8 cellular contexts compared by ENCODE assay signal in the genomic region with DNA sequence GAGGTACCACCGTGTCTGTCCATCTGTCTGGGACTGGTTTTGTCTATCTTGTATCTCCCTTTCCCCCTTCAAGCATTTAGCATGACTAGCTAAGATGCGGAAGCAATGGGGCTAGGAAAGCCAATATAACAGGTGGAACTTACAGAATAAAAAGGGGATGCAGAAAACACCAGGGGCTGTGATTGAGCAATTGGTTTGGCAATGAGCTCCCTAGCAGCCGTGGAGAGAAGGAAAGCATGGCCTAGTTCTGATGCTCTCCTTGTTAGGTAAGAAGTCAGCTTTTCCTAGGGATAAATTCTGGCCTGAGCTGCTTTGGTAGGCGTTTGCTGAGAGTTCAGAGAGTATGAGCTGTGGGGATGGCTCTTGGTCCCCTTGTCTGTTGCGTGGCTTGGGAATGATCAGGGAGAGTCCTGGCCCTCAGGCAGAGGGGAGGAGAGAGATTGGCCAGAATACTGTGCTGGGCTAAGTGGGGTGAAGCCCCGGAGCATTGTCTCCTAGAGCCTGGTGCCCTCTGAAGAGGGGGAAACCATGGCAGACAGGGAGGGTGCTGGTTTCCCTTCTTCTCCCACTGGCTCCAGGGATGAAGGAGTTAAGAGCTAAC. TPM values are rescaled to one million over a fixed set of nuclear protein-coding genes. Genes with fewer than 3 reads are reported as not detected.
DNase-seq lines count a peak whose midpoint lies in the region; ATAC-seq and TF ChIP-seq lines count a peak whose summit lies in the region.

No MANE protein-coding gene starts in this region.

- CTCF ChIA-PET in Panc1 (lab: Charles Lee), result interaction anchor here (0.6 to 3.0 kb wide), 4 partner anchors 13 to 78 kb away, joined by 3 to 72 read pairs (median 4); a partner anchor contains a TSS

- H3K9me3 ChIP-seq in Panc1 (ENCODE audit: control insufficient read depth, insufficient read depth, low read depth, low read length) (no peaks in the 10 kb centered on the region), esophagus muscularis mucosa (no peaks in the 10 kb centered on the region)

- POLR2A ChIA-PET in Panc1 (lab: Charles Lee), result interaction anchor here (0.5 to 1.0 kb wide), 6 partner anchors 11 to 20 kb away, joined by 3 to 11 read pairs (median 6); no protein-coding TSS in a partner anchor

- no peak for TF ChIP-seq POLR2A in esophagus muscularis mucosa (IDR thresholded peaks at IDR 0.05; ENCODE audit: low read depth)

- in situ Hi-C loops in Panc1 (cut with HindIII; ENCODE audit: low pct_unique_long_range_greater_than_20kb, low sequenced_read_pairs), result no loop called here

- no peak for TF ChIP-seq CTCF in GM12875 (IDR thresholded peaks at IDR 0.05; ENCODE audit: borderline replicate concordance, insufficient read depth, low read depth, low read length)
- TF ChIP-seq CTCF in Panc1 (IDR thresholded peaks at IDR 0.05), result no peak
- TF ChIP-seq CTCF in esophagus muscularis mucosa (IDR thresholded peaks at IDR 0.05), result no peak

- H3K27me3 ChIP-seq in Panc1 (ENCODE audit: control insufficient read depth, insufficient read depth, low read length), result no peaks in the 10 kb centered on the region
- H3K27me3 ChIP-seq in esophagus muscularis mucosa, result no peaks in the 10 kb centered on the region

- H3K4me1 ChIP-seq in Panc1 (ENCODE audit: control insufficient read depth, insufficient read depth, low read length) (peaks cover 29% of the 10 kb centered on the region), esophagus muscularis mucosa (peaks cover 55 to 83% (median 70%) of the 10 kb centered on the region in 4 donors)

- WGBS in esophagus muscularis mucosa, result 60% methylated on average over 6 of the region's 6 CpGs

- ATAC-seq in Panc1, result no peak

- intact Hi-C loops in Panc1 (cut with micrococcal nuclease; ENCODE audit: unreplicated experiment) (no loop called here), esophagus muscularis mucosa (cut with DNase I) (no loop called here)

- TF ChIP-seq EP300 in esophagus muscularis mucosa (IDR thresholded peaks at IDR 0.05), result no peak

- H3K27ac ChIP-seq in Panc1 (ENCODE audit: low read length), result peak overlapping the region; percentile 80
- H3K27ac ChIP-seq in esophagus muscularis mucosa (replicated peaks in 1 of 4), result peak overlapping the region; percentile 80 to 86 (median 81)

- BruUV-seq in Panc1 (replicated peaks; lab: Mats Ljungman, UMichigan), result no TSS peak

- H3K4me3 ChIP-seq in GM12875 (ENCODE audit: low read depth, low read length), result peak overlapping the region; percentile 66
- peak overlapping the region; percentile 59 to 82 for H3K4me3 ChIP-seq in Panc1 (ENCODE audit: low read depth in 2 of 2, low read length in 2 of 2)
- H3K4me3 ChIP-seq in esophagus muscularis mucosa, result peak overlapping the region; percentile 62 to 71 (median 66)
- H3K4me3 ChIP-seq in skeletal muscle cell (ENCODE audit: low read depth, low read length), result peak overlapping the region; percentile 54

- H3K36me3 ChIP-seq in Panc1 (ENCODE audit: control insufficient read depth, insufficient read depth, low read length) (peaks cover 8% of the 10 kb centered on the region; the same call in 1 of the 2 replicates), esophagus muscularis mucosa (peaks cover 38 to 77% (median 59%) of the 10 kb centered on the region in 4 donors)

- DNase-seq in Panc1 (ENCODE audit: low read depth, low spot score) (no peak), esophagus muscularis mucosa (ENCODE audit: extremely low spot score) (no peak), skeletal muscle cell (ENCODE audit: low read depth) (no peak), COLO829 (ENCODE audit: low spot score) (no peak), NCI-H1436 (lab: John Stamatoyannopoulos, UW) (no peak), DMS79 treated with DMSO at 0.1 percent for 48 hours (lab: John Stamatoyannopoulos, UW) (no peak), NCI-H1092 (lab: John Stamatoyannopoulos, UW) (no peak)

RNA-seq across cellular contexts. Expression of a gene that starts 7.1 kb away (rescaled TPM):
- total RNA-seq in Panc1 (2021; ENCODE audit: unreplicated experiment) (31.2 TPM), esophagus muscularis mucosa (10 to 100 TPM in 3 of 4 donors, 1 to 10 TPM in 1; 9.4 to 27.1 (median 19.9) TPM)
- polyA plus RNA-seq in Panc1 (2012; ENCODE audit: insufficient read length), result 24.0 TPM

RNA-seq across cellular contexts. Expression of a gene that starts 17.4 kb away (rescaled TPM):
- total RNA-seq in Panc1 (2021; ENCODE audit: unreplicated experiment), result 71.8 TPM
- polyA plus RNA-seq in Panc1 (2012; ENCODE audit: insufficient read length), result 81.8 TPM
- 10 to 100 TPM in 3 of 4 donors, 1 to 10 TPM in 1; 7.0 to 23.2 (median 15.9) TPM for total RNA-seq in esophagus muscularis mucosa

RNA-seq across cellular contexts. Expression of a gene that starts 47.7 kb away (rescaled TPM):
- total RNA-seq in Panc1 (2021; ENCODE audit: unreplicated experiment) (0.51 TPM), esophagus muscularis mucosa (1 to 10 TPM in 2 of 4 donors, under 1 TPM in 2; 0.65 to 3.3 (median 1.3) TPM)
- 0.57 TPM for polyA plus RNA-seq in Panc1 (2012; ENCODE audit: insufficient read length)
